9 cellular contexts compared by ENCODE assay signal in genomic region chr9:6644346-6645152, GRCh38. TPM values are rescaled to one million over a fixed set of nuclear protein-coding genes. Genes with fewer than 3 reads are reported as not detected.
DNase-seq lines count a peak whose midpoint lies in the region; ATAC-seq and TF ChIP-seq lines count a peak whose summit lies in the region.
"Had no signal": no experiment of that assay in that cellular context is flagged by ENCODE, and none has a peak within 500 bp of the region (broad histone marks: within the 10 kb centered on the region; RNA-seq: fewer than 3 reads in every experiment).

No MANE protein-coding gene starts in this region.

- TF ChIP-seq CTCF in cardiac muscle cell (IDR thresholded peaks at IDR 0.05; ENCODE audit: low read depth, low read length) (no peak), transverse colon (IDR thresholded peaks at IDR 0.05) (no peak)

- ATAC-seq in left ventricle myocardium superior (no peak), memory B cell (ENCODE audit: low read depth) (no peak), GM21528 (IDR thresholded peaks at IDR 0.05; ENCODE audit: low FRiP score, unreplicated experiment) (no peak)
- ATAC-seq in activated naive CD8-positive, alpha-beta T cell treated with anti-CD3 and anti-CD28 coated beads, Interleukin-2, amount 50 U/mL, for 24 hours, result no peak

- H3K4me3 ChIP-seq in cardiac muscle cell (peak overlapping the region; percentile 45), transverse colon (peak overlapping the region in 3 of 4 donors; percentile 34 to 48 (median 37))

- WGBS in transverse colon (ENCODE audit: low coverage in 1 of 2), 2 donors, result 12 to 17% methylated on average over 22 to 33 of the region's 33 CpGs

- H3K9me3 ChIP-seq in cardiac muscle cell (ENCODE audit: low read depth) (no peaks in the 10 kb centered on the region), transverse colon (no peaks in the 10 kb centered on the region)

- peak overlapping the region; percentile 73 for H3K4me3 Mint-ChIP-seq in activated naive CD8-positive, alpha-beta T cell treated with anti-CD3 and anti-CD28 coated beads, Interleukin-2, amount 50 U/mL, for 24 hours
- peak overlapping the region; percentile 73 for H3K4me3 Mint-ChIP-seq in memory B cell

- H3K27ac Mint-ChIP-seq in activated naive CD8-positive, alpha-beta T cell treated with anti-CD3 and anti-CD28 coated beads, Interleukin-2, amount 50 U/mL, for 24 hours, result no peak overlapping the region
- H3K27ac Mint-ChIP-seq in memory B cell, result no peak overlapping the region

- DNase-seq in cardiac muscle cell (ENCODE audit: low read depth in 1 of 2, low spot score in 1 of 2) (peak in 1 of 2 donors; percentile 5), left ventricle myocardium superior (no peak), memory B cell (ENCODE audit: low spot score in 2 of 2) (no peak), transverse colon (no peak), HK-2 (ENCODE audit: unreplicated experiment) (no peak), NCI-H128 (lab: John Stamatoyannopoulos, UW; ENCODE audit: unreplicated experiment) (no peak)
- peak; percentile 10 for DNase-seq in activated naive CD8-positive, alpha-beta T cell treated with anti-CD3 and anti-CD28 coated beads, Interleukin-2, amount 50 U/mL, for 24 hours
- DNase-seq: SHP77 treated with DMSO at 0.1 percent for 48 hours had no signal

- no peak for TF ChIP-seq EP300 in transverse colon (IDR thresholded peaks at IDR 0.05; ENCODE audit: low read depth)

- H3K36me3 ChIP-seq in cardiac muscle cell (no peaks in the 10 kb centered on the region), transverse colon (no peaks in the 10 kb centered on the region)

- H3K27ac ChIP-seq in cardiac muscle cell (no peak overlapping the region), transverse colon (no peak overlapping the region)

- H3K27me3 ChIP-seq in cardiac muscle cell, result peaks cover 61% of the 10 kb centered on the region
- peaks cover 76% of the 10 kb centered on the region for H3K27me3 ChIP-seq in transverse colon

- no peaks in the 10 kb centered on the region for H3K9me3 Mint-ChIP-seq in activated naive CD8-positive, alpha-beta T cell treated with anti-CD3 and anti-CD28 coated beads, Interleukin-2, amount 50 U/mL, for 24 hours
- no peaks in the 10 kb centered on the region for H3K9me3 Mint-ChIP-seq in memory B cell

- peaks cover 18% of the 10 kb centered on the region for H3K4me1 Mint-ChIP-seq in activated naive CD8-positive, alpha-beta T cell treated with anti-CD3 and anti-CD28 coated beads, Interleukin-2, amount 50 U/mL, for 24 hours
- H3K4me1 Mint-ChIP-seq in memory B cell, result peaks cover 17% of the 10 kb centered on the region

- H3K27me3 Mint-ChIP-seq in activated naive CD8-positive, alpha-beta T cell treated with anti-CD3 and anti-CD28 coated beads, Interleukin-2, amount 50 U/mL, for 24 hours, result peaks cover 77% of the 10 kb centered on the region
- H3K27me3 Mint-ChIP-seq in memory B cell, result peaks cover 32% of the 10 kb centered on the region

- H3K36me3 Mint-ChIP-seq in activated naive CD8-positive, alpha-beta T cell treated with anti-CD3 and anti-CD28 coated beads, Interleukin-2, amount 50 U/mL, for 24 hours (ENCODE audit: low read depth), result no peaks in the 10 kb centered on the region
- no peaks in the 10 kb centered on the region for H3K36me3 Mint-ChIP-seq in memory B cell

- in situ Hi-C loops in transverse colon (cut with MboI; ENCODE audit: low pct_ligation_motif_present in 1 of 4, low pct_unique_long_range_greater_than_20kb in 1 of 4, low sequenced_read_pairs in 3 of 4), result no loop called here

- intact Hi-C loops in left ventricle myocardium superior (cut with micrococcal nuclease), result no loop called here
- intact Hi-C loops in transverse colon (cut with DNase I; ENCODE audit: low total_unique reads), result no loop called here

- peaks cover 8% of the 10 kb centered on the region for H3K4me1 ChIP-seq in cardiac muscle cell (ENCODE audit: low read depth)
- peaks cover 0 to 17% (median 15%) of the 10 kb centered on the region in 4 donors for H3K4me1 ChIP-seq in transverse colon

- TF ChIP-seq POLR2A in transverse colon (IDR thresholded peaks at IDR 0.05), result no peak

RNA-seq across cellular contexts. Expression of gene GLDC, which starts 1.0 kb away (rescaled TPM):
- total RNA-seq in cardiac muscle cell (0.98 and 3.3 TPM in 2 replicates), left ventricle myocardium superior (not detected), transverse colon (10 to 100 TPM in 1 of 4 donors, 1 to 10 TPM in 1, under 1 TPM in 1, not detected in 1; 0.41 to 70.7 (median 2.4) TPM)
- 1.5 and 5.9 TPM in 2 replicates for polyA plus RNA-seq in cardiac muscle cell
